In genomic region chr11:2696461-2696860, GRCh38 we compare ENCODE assay signal across 29 cellular contexts. TPM values are rescaled to one million over a fixed set of nuclear protein-coding genes. Genes with fewer than 3 reads are reported as not detected.
DNase-seq lines count a peak whose midpoint lies in the region; ATAC-seq and TF ChIP-seq lines count a peak whose summit lies in the region.
"Had no signal": no experiment of that assay in that cellular context is flagged by ENCODE, and none has a peak within 500 bp of the region (broad histone marks: within the 10 kb centered on the region; RNA-seq: fewer than 3 reads in every experiment).

No MANE protein-coding gene starts in this region.

- intact Hi-C loops in sciatic nerve (cut with DNase I) (no loop called here), esophagus muscularis mucosa (cut with DNase I) (loop anchor here (5.0 kb wide), 2 partner anchors 164 to 186 kb away; no protein-coding TSS in a partner anchor)

- DNase-seq in HFFc6 (no peak), adipocyte (ENCODE audit: low read depth) (no peak), hepatocyte (ENCODE audit: low spot score) (no peak), osteocyte (ENCODE audit: extremely low spot score, unreplicated experiment) (no peak), NCI-H226 (no peak), sciatic nerve (ENCODE audit: low spot score) (no peak), esophagus muscularis mucosa (ENCODE audit: extremely low spot score) (no peak), NCI-H524 (lab: John Stamatoyannopoulos, UW) (no peak)
- DNase-seq: ACHN; activated CD8-positive, alpha-beta T cell treated with anti-CD3 and anti-CD28 coated beads, Interleukin-2, amount 10 ng/mL, durations not matched to agents 7 days and 5 days; activated naive CD4-positive, alpha-beta T cell treated with anti-CD3 and anti-CD28 coated beads, Interleukin-2, amount 50 U/mL, for 16 hours; amniotic stem cell; BE2C; DMS153; H9; Karpas-422; left lung; NCI-H146; NCI-H2107; NCI-H446 treated with DMSO at 0.1 percent for 48 hours; psoas muscle; substantia nigra had no signal

- H3K9ac ChIP-seq in adipocyte (ENCODE audit: low read length) = peak overlapping the region; percentile 18

- no peaks in the 10 kb centered on the region for H3K36me3 ChIP-seq in adipocyte (ENCODE audit: control insufficient read depth, insufficient read depth, low read length, severe bottlenecking)
- H3K36me3 ChIP-seq in hepatocyte (replicated peaks; ENCODE audit: insufficient read depth, low read depth) = no peaks in the 10 kb centered on the region
- no peaks in the 10 kb centered on the region for H3K36me3 ChIP-seq in esophagus muscularis mucosa
- H3K36me3 ChIP-seq: BE2C, breast epithelium, sigmoid colon had no signal

- H3K27ac ChIP-seq in hepatocyte (no peak overlapping the region), esophagus muscularis mucosa (replicated peaks in 1 of 4) (no peak overlapping the region)
- H3K27ac ChIP-seq: breast epithelium, left lung, psoas muscle, sigmoid colon had no signal

- H3K79me2 ChIP-seq in hepatocyte = peaks cover 82% of the 10 kb centered on the region

- no peaks in the 10 kb centered on the region for H3K9me3 ChIP-seq in adipocyte (ENCODE audit: control insufficient read depth, low read length)
- no peaks in the 10 kb centered on the region for H3K9me3 ChIP-seq in hepatocyte (ENCODE audit: low read depth)
- H3K9me3 ChIP-seq in esophagus muscularis mucosa = no peaks in the 10 kb centered on the region
- H3K9me3 ChIP-seq: BE2C, breast epithelium, left lung, psoas muscle, sigmoid colon had no signal

- H3K4me2 ChIP-seq in hepatocyte = peak overlapping the region; percentile 74

- TF ChIP-seq POLR2A in esophagus muscularis mucosa (IDR thresholded peaks at IDR 0.05; ENCODE audit: low read depth) = no peak

- H3K9me2 ChIP-seq in hepatocyte (replicated peaks; ENCODE audit: insufficient read depth) = no peaks in the 10 kb centered on the region

- H3K4me3 Mint-ChIP-seq in HFFc6 = peak overlapping the region; percentile 96
- peak overlapping the region; percentile 12 for H3K4me3 Mint-ChIP-seq in osteocyte (ENCODE audit: unreplicated experiment)
- H3K4me3 Mint-ChIP-seq: activated CD4-positive, alpha-beta T cell treated with anti-CD3 and anti-CD28 coated beads for 36 hours; activated CD8-positive, alpha-beta T cell treated with anti-CD3 and anti-CD28 coated beads, Interleukin-2, amount 10 ng/mL, durations not matched to agents 7 days and 5 days; activated T-helper 17 cell treated with anti-CD3 and anti-CD28 coated beads, Interleukin-2, amount 50 U/mL, for 72 hours; memory B cell; stimulated activated memory B cell treated with anti-CD40 and anti-IgM and Interleukin-4, amounts not matched to agents 10 μg/mL and 1 μg/mL and 100 μg/mL, for 72 hours; T-helper 2 cell treated with Interferon-gamma antibody and Interleukin-4, amounts not matched to agents 5 μg/mL and 100 μg/mL, for 36 hours had no signal

- H3K36me3 Mint-ChIP-seq in HFFc6 (ENCODE audit: low read depth) = peaks cover 11% of the 10 kb centered on the region
- no peaks in the 10 kb centered on the region for H3K36me3 Mint-ChIP-seq in osteocyte (ENCODE audit: unreplicated experiment)

- no peak overlapping the region for H2AFZ ChIP-seq in hepatocyte

- no peak for TF ChIP-seq CTCF in HFFc6 (IDR thresholded peaks at IDR 0.05)
- no peak for TF ChIP-seq CTCF in hepatocyte (IDR thresholded peaks at IDR 0.05; ENCODE audit: poor library complexity)
- no peak for TF ChIP-seq CTCF in osteocyte (IDR thresholded peaks at IDR 0.05)
- no peak for TF ChIP-seq CTCF in esophagus muscularis mucosa (IDR thresholded peaks at IDR 0.05)

- H3K4me1 ChIP-seq in adipocyte (ENCODE audit: control insufficient read depth, insufficient read depth, low read length) = peaks cover 36% of the 10 kb centered on the region
- H3K4me1 ChIP-seq in hepatocyte (ENCODE audit: insufficient read depth) = peaks cover 49% of the 10 kb centered on the region
- H3K4me1 ChIP-seq in esophagus muscularis mucosa = peaks cover 21 to 70% (median 65%) of the 10 kb centered on the region in 4 donors
- H3K4me1 ChIP-seq: breast epithelium had no signal

- WGBS in hepatocyte (ENCODE audit: low lambda C conversion rate, missing lambda C conversion rate) = 91% methylated on average over 4 of the region's 4 CpGs
- WGBS in esophagus muscularis mucosa = 79% methylated on average over 4 of the region's 4 CpGs

- H3K27me3 Mint-ChIP-seq in HFFc6 (ENCODE audit: insufficient read depth) = peaks cover 14% of the 10 kb centered on the region
- peaks cover 2% of the 10 kb centered on the region for H3K27me3 Mint-ChIP-seq in osteocyte (ENCODE audit: unreplicated experiment)
- H3K27me3 Mint-ChIP-seq: activated CD4-positive, alpha-beta T cell treated with anti-CD3 and anti-CD28 coated beads for 36 hours; activated T-helper 17 cell treated with anti-CD3 and anti-CD28 coated beads, Interleukin-2, amount 50 U/mL, for 72 hours; memory B cell; stimulated activated memory B cell treated with anti-CD40 and anti-IgM and Interleukin-4, amounts not matched to agents 10 μg/mL and 1 μg/mL and 100 μg/mL, for 72 hours had no signal

- H4K20me1 ChIP-seq in hepatocyte (ENCODE audit: insufficient read depth, poor library complexity, severe bottlenecking) = peaks cover 80% of the 10 kb centered on the region

- ATAC-seq in sciatic nerve = no peak
- ATAC-seq: activated CD4-positive, alpha-beta T cell treated with anti-CD3 and anti-CD28 coated beads for 36 hours; activated CD8-positive, alpha-beta T cell treated with anti-CD3 and anti-CD28 coated beads, Interleukin-2, amount 10 ng/mL, durations not matched to agents 7 days and 5 days; activated T-helper 17 cell treated with anti-CD3 and anti-CD28 coated beads, Interleukin-2, amount 50 U/mL, for 72 hours; left lung; psoas muscle; stimulated activated memory B cell treated with anti-CD40 and anti-IgM and Interleukin-4, amounts not matched to agents 10 μg/mL and 1 μg/mL and 100 μg/mL, for 72 hours had no signal

- no peak overlapping the region; the same call in 1 of the 2 replicates for H3K27ac Mint-ChIP-seq in HFFc6
- no peak overlapping the region for H3K27ac Mint-ChIP-seq in osteocyte (ENCODE audit: unreplicated experiment)
- H3K27ac Mint-ChIP-seq: activated CD4-positive, alpha-beta T cell treated with anti-CD3 and anti-CD28 coated beads for 36 hours; activated CD8-positive, alpha-beta T cell treated with anti-CD3 and anti-CD28 coated beads, Interleukin-2, amount 10 ng/mL, durations not matched to agents 7 days and 5 days; activated T-helper 17 cell treated with anti-CD3 and anti-CD28 coated beads, Interleukin-2, amount 50 U/mL, for 72 hours; H9; memory B cell; stimulated activated memory B cell treated with anti-CD40 and anti-IgM and Interleukin-4, amounts not matched to agents 10 μg/mL and 1 μg/mL and 100 μg/mL, for 72 hours; T-helper 2 cell treated with Interferon-gamma antibody and Interleukin-4, amounts not matched to agents 5 μg/mL and 100 μg/mL, for 36 hours had no signal

- no peaks in the 10 kb centered on the region for H3K27me3 ChIP-seq in adipocyte (replicated peaks; ENCODE audit: control insufficient read depth, insufficient read depth, low read length)
- no peaks in the 10 kb centered on the region for H3K27me3 ChIP-seq in hepatocyte
- no peaks in the 10 kb centered on the region for H3K27me3 ChIP-seq in esophagus muscularis mucosa
- H3K27me3 ChIP-seq: BE2C, breast epithelium, left lung, sigmoid colon had no signal

- H3K9me3 Mint-ChIP-seq in HFFc6 (peaks cover 10% of the 10 kb centered on the region; the same call in 1 of the 2 replicates), osteocyte (ENCODE audit: unreplicated experiment) (no peaks in the 10 kb centered on the region)
- H3K9me3 Mint-ChIP-seq: activated T-helper 17 cell treated with anti-CD3 and anti-CD28 coated beads, Interleukin-2, amount 50 U/mL, for 72 hours; stimulated activated memory B cell treated with anti-CD40 and anti-IgM and Interleukin-4, amounts not matched to agents 10 μg/mL and 1 μg/mL and 100 μg/mL, for 72 hours; T-helper 2 cell treated with Interferon-gamma antibody and Interleukin-4, amounts not matched to agents 5 μg/mL and 100 μg/mL, for 36 hours had no signal

- H3K4me3 ChIP-seq in adipocyte (ENCODE audit: low read length) (peak overlapping the region; percentile 88), hepatocyte (peak overlapping the region; percentile 5), esophagus muscularis mucosa (no peak overlapping the region)
- H3K4me3 ChIP-seq: breast epithelium, left lung, sigmoid colon had no signal

- no peak for TF ChIP-seq EP300 in esophagus muscularis mucosa (IDR thresholded peaks at IDR 0.05)

- H3K4me1 Mint-ChIP-seq in HFFc6 (ENCODE audit: low read depth) (peaks cover 33% of the 10 kb centered on the region), osteocyte (ENCODE audit: unreplicated experiment) (peaks cover 47% of the 10 kb centered on the region)

RNA-seq across cellular contexts. Expression of gene KCNQ1OT1, which starts 3.3 kb away (rescaled TPM):
- total RNA-seq in HFFc6 (2021; fragmentation: NEBNext Ultra II Directional; extraction: Animal tissue kit (Norgen Biotek cat#: 25700)) = under 1 TPM; 0.41 to 0.76 (median 0.43) TPM
- total RNA-seq in hepatocyte (6.6 and 7.9 TPM in 2 replicates), osteocyte (3.4 and 3.9 TPM in 2 replicates), sciatic nerve (7.2 TPM), esophagus muscularis mucosa (1 to 10 TPM in 2 of 4 donors, under 1 TPM in 2; 0.66 to 2.5 (median 1.3) TPM)
- polyA plus RNA-seq in hepatocyte = 3.1 and 4.0 TPM in 2 replicates

Comparison
In these comparisons a context has a peak if more than half of its experiments do, and no peak if none do; other contexts are left out.
1. H3K4me3 ChIP-seq: peak in adipocyte (single experiment) and hepatocyte (single experiment); none in esophagus muscularis mucosa (0 of 4).